ENCODE assay signal across 20 cellular contexts in the genomic region with DNA sequence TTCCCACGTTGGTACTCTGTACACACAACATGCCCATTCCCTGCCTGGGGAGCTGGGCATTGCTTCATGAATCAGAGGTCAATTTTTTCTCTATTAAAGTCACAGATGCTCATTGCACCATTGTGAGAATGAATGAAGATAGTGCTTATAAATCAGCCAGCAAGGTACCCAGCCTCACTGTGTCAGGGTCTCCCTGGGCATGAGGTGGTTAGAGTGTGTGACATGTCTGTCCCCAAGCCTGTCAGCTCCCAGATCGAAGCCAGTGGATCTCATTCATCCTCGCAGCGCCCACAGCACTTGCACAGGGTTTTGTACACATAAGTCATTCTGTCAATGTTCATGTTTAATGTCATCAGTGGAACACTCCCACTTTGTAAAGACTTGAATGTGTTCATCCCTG.
DNase-seq lines count a peak whose midpoint lies in the region; ATAC-seq, FAIRE-seq and TF ChIP-seq lines count a peak whose summit lies in the region.
"Had no signal": no experiment of that assay in that cellular context is flagged by ENCODE, and none has a peak within 500 bp of the region (broad histone marks: within the 10 kb centered on the region; RNA-seq: fewer than 3 reads in every experiment).

No MANE protein-coding gene starts in this region.

- H3K27me3 ChIP-seq in endothelial cell of umbilical vein (ENCODE audit: control insufficient read depth in 2 of 2, insufficient read depth in 2 of 2, low read length in 2 of 2) (no peaks in the 10 kb centered on the region), keratinocyte (ENCODE audit: control insufficient read depth, extremely low read depth, insufficient read depth, low read length) (no peaks in the 10 kb centered on the region), Caco-2 (replicated peaks; ENCODE audit: control insufficient read depth, insufficient read depth, low read length) (no peaks in the 10 kb centered on the region)
- H3K27me3 ChIP-seq: BLaER1 had no signal

- H3K27ac ChIP-seq in endothelial cell of umbilical vein (ENCODE audit: insufficient read depth, low read depth, low read length), result no peak overlapping the region
- H3K27ac ChIP-seq in keratinocyte (ENCODE audit: control insufficient read depth, insufficient read depth, low read length), result no peak overlapping the region
- H3K27ac ChIP-seq: 22Rv1, BLaER1, GM23248 had no signal

- TF ChIP-seq CTCF in endothelial cell of umbilical vein (IDR thresholded peaks at IDR 0.05; ENCODE audit: extremely low read depth in 1 of 2, insufficient read depth in 1 of 2, low read depth in 1 of 2, low read length in 2 of 2), result no peak
- no peak for TF ChIP-seq CTCF in keratinocyte (optimal IDR thresholded peaks at IDR 0.05 in 1 of 3, IDR thresholded peaks at IDR 0.05 in 1 of 3, conservative IDR thresholded peaks at IDR 0.05 in 1 of 3; ENCODE audit: extremely low read depth in 1 of 3, insufficient read depth in 2 of 3, low read length in 3 of 3)
- no peak for TF ChIP-seq CTCF in Caco-2 (IDR thresholded peaks at IDR 0.05; ENCODE audit: insufficient read depth in 1 of 2, low read depth in 1 of 2, low read length in 1 of 2, severe bottlenecking in 1 of 2, unreplicated experiment in 1 of 2)

- no peaks in the 10 kb centered on the region for H3K9me3 ChIP-seq in endothelial cell of umbilical vein (replicated peaks; ENCODE audit: control insufficient read depth, insufficient read depth, low read length)
- H3K9me3 ChIP-seq in keratinocyte (ENCODE audit: control insufficient read depth, low read depth, low read length), result no peaks in the 10 kb centered on the region
- no peaks in the 10 kb centered on the region for H3K9me3 ChIP-seq in Caco-2
- H3K9me3 ChIP-seq: A549, BLaER1, HAP-1 had no signal

- no peak for TF ChIP-seq POLR2A in endothelial cell of umbilical vein (IDR thresholded peaks at IDR 0.05; ENCODE audit: low read depth, low read length)

- H3K9ac ChIP-seq in endothelial cell of umbilical vein (replicated peaks; ENCODE audit: extremely low read depth, insufficient read depth, low read length), result no peak overlapping the region
- H3K9ac ChIP-seq in keratinocyte (ENCODE audit: control insufficient read depth, extremely low read depth, insufficient read depth, low read length), result no peak overlapping the region
- H3K9ac ChIP-seq: BLaER1, GM23248 had no signal

- no peak overlapping the region for H3K4me3 ChIP-seq in endothelial cell of umbilical vein (replicated peaks in 1 of 3; ENCODE audit: insufficient read depth in 1 of 3, low read depth in 1 of 3, low read length in 3 of 3)
- no peak overlapping the region for H3K4me3 ChIP-seq in keratinocyte (ENCODE audit: control insufficient read depth in 2 of 3, extremely low read depth in 1 of 3, insufficient read depth in 2 of 3, low read depth in 1 of 3, low read length in 3 of 3)
- H3K4me3 ChIP-seq in Caco-2 (ENCODE audit: low read depth, low read length), result no peak overlapping the region
- H3K4me3 ChIP-seq: A549, BLaER1, GM23248, HAP-1 had no signal

- intact Hi-C loops in endothelial cell of umbilical vein (cut with micrococcal nuclease) (no loop called here), Caco-2 (cut with micrococcal nuclease; ENCODE audit: unreplicated experiment) (no loop called here)

- peaks cover 33% of the 10 kb centered on the region for H3K36me3 Mint-ChIP-seq in Caco-2 (ENCODE audit: insufficient read depth, unreplicated experiment)
- H3K36me3 Mint-ChIP-seq: CD14-positive monocyte; CD4-positive, alpha-beta memory T cell had no signal

- CTCF ChIA-PET in endothelial cell of umbilical vein (lab: Charles Lee), result interaction anchor here (0.9 to 2.5 kb wide), 4 partner anchors 12 to 109 kb away, joined by 3 to 17 read pairs (median 3); no protein-coding TSS in a partner anchor
- CTCF ChIA-PET in Caco-2 (lab: Charles Lee), result interaction anchor here (1.0 kb wide), 1 partner anchor 36 kb away, joined by 4 read pairs; no protein-coding TSS in a partner anchor

- H2AFZ ChIP-seq in endothelial cell of umbilical vein (ENCODE audit: low read depth, low read length) (no peak overlapping the region), keratinocyte (ENCODE audit: control insufficient read depth, low read length) (no peak overlapping the region)
- H2AFZ ChIP-seq: GM23248 had no signal

- H4K20me1 ChIP-seq in endothelial cell of umbilical vein (replicated peaks; ENCODE audit: control insufficient read depth, extremely low read depth, insufficient read depth, low read length) (no peaks in the 10 kb centered on the region), keratinocyte (ENCODE audit: control insufficient read depth, extremely low read depth, insufficient read depth, low read length) (no peaks in the 10 kb centered on the region)
- H4K20me1 ChIP-seq: BLaER1 had no signal

- H3K4me1 Mint-ChIP-seq in stimulated activated naive CD8-positive, alpha-beta T cell treated with anti-CD3 and anti-CD28 coated beads, Interleukin-15, amount 100 ng/mL, for 72 hours, result no peaks in the 10 kb centered on the region
- no peaks in the 10 kb centered on the region for H3K4me1 Mint-ChIP-seq in Caco-2 (ENCODE audit: low read depth, unreplicated experiment)
- H3K4me1 Mint-ChIP-seq: CD14-positive monocyte; CD4-positive, alpha-beta memory T cell had no signal

- no peak for DNase-seq in stimulated activated naive CD8-positive, alpha-beta T cell treated with anti-CD3 and anti-CD28 coated beads, Interleukin-15, amount 100 ng/mL, for 72 hours
- no peak for DNase-seq in stimulated activated naive CD8-positive, alpha-beta T cell treated with anti-CD3 and anti-CD28 coated beads, Interleukin-15, Interleukin-2, amounts not matched to agents 100 U/mL and 50 U/mL, for 24 hours
- DNase-seq in endothelial cell of umbilical vein (ENCODE audit: low read depth, low spot score), result no peak
- DNase-seq in keratinocyte (ENCODE audit: low read depth, low spot score), result no peak
- no peak for DNase-seq in Caco-2
- no peak for DNase-seq in NCI-H1436 treated with DMSO at 0.1 percent for 48 hours (lab: John Stamatoyannopoulos, UW)
- no peak for DNase-seq in activated T-cell treated with anti-CD3 and anti-CD28 coated beads, Interleukin-2, amount 50 U/mL, for 48 hours
- DNase-seq: CD4-positive, alpha-beta memory T cell; DMS 273 treated with DMSO at 0.1 percent for 48 hours; DMS53; DND-41; EL; GM23248 had no signal

- H3K9me1 ChIP-seq in endothelial cell of umbilical vein (replicated peaks; ENCODE audit: control insufficient read depth, extremely low read depth, insufficient read depth, low read length), result no peaks in the 10 kb centered on the region
- H3K9me1 ChIP-seq in keratinocyte (ENCODE audit: control insufficient read depth, extremely low read depth, insufficient read depth, low read length), result no peaks in the 10 kb centered on the region

- peaks cover 56% of the 10 kb centered on the region for H3K27me3 Mint-ChIP-seq in stimulated activated naive CD8-positive, alpha-beta T cell treated with anti-CD3 and anti-CD28 coated beads, Interleukin-15, amount 100 ng/mL, for 72 hours
- no peaks in the 10 kb centered on the region for H3K27me3 Mint-ChIP-seq in Caco-2 (ENCODE audit: insufficient read depth, unreplicated experiment)

- H3K79me2 ChIP-seq in endothelial cell of umbilical vein (ENCODE audit: control insufficient read depth, insufficient read depth, low read length), result no peaks in the 10 kb centered on the region
- H3K79me2 ChIP-seq in keratinocyte (ENCODE audit: control insufficient read depth, insufficient read depth, low read length), result peaks cover 51% of the 10 kb centered on the region

- H3K4me2 ChIP-seq in endothelial cell of umbilical vein (ENCODE audit: insufficient read depth, low read length), result no peak overlapping the region
- no peak overlapping the region for H3K4me2 ChIP-seq in keratinocyte (ENCODE audit: control insufficient read depth, extremely low read depth, insufficient read depth, low read depth, low read length)
- H3K4me2 ChIP-seq: A549, BLaER1 had no signal

- dilution Hi-C loops in endothelial cell of umbilical vein (cut with MboI; ENCODE audit: extremely low pct_ligation_motif_present, low sequenced_read_pairs), result no loop called here
- dilution Hi-C loops in keratinocyte (cut with MboI; ENCODE audit: extremely low pct_ligation_motif_present, low sequenced_read_pairs), result no loop called here

- BruUV-seq in endothelial cell of umbilical vein (replicated peaks; lab: Mats Ljungman, UMichigan) (no TSS peak), Caco-2 (replicated peaks; lab: Mats Ljungman, UMichigan) (no TSS peak)

- H3K4me3 Mint-ChIP-seq in stimulated activated naive CD8-positive, alpha-beta T cell treated with anti-CD3 and anti-CD28 coated beads, Interleukin-15, amount 100 ng/mL, for 72 hours, result no peak overlapping the region
- no peak overlapping the region for H3K4me3 Mint-ChIP-seq in Caco-2 (ENCODE audit: unreplicated experiment)
- H3K4me3 Mint-ChIP-seq: CD14-positive monocyte; CD4-positive, alpha-beta memory T cell had no signal

- H3K9me3 Mint-ChIP-seq in stimulated activated naive CD8-positive, alpha-beta T cell treated with anti-CD3 and anti-CD28 coated beads, Interleukin-15, amount 100 ng/mL, for 72 hours, result peaks cover 0 to 7% of the 10 kb centered on the region in 2 donors
- no peaks in the 10 kb centered on the region for H3K9me3 Mint-ChIP-seq in Caco-2 (ENCODE audit: unreplicated experiment)

- peak; percentile 15 for ATAC-seq in stimulated activated naive CD8-positive, alpha-beta T cell treated with anti-CD3 and anti-CD28 coated beads, Interleukin-15, amount 100 ng/mL, for 72 hours
- no peak for ATAC-seq in stimulated activated naive CD8-positive, alpha-beta T cell treated with anti-CD3 and anti-CD28 coated beads, Interleukin-15, Interleukin-2, amounts not matched to agents 100 U/mL and 50 U/mL, for 24 hours
- ATAC-seq in HG03159 (IDR thresholded peaks at IDR 0.05; ENCODE audit: unreplicated experiment), result no peak

- H3K36me3 ChIP-seq in endothelial cell of umbilical vein (ENCODE audit: control insufficient read depth in 2 of 2, extremely low read depth in 1 of 2, insufficient read depth in 2 of 2, low read length in 2 of 2), result no peaks in the 10 kb centered on the region
- peaks cover 54 to 73% of the 10 kb centered on the region in 2 experiments for H3K36me3 ChIP-seq in keratinocyte (ENCODE audit: control insufficient read depth in 2 of 2, extremely low read depth in 1 of 2, insufficient read depth in 2 of 2, low read length in 2 of 2)
- peaks cover 3% of the 10 kb centered on the region; the same call in 1 of the 2 replicates for H3K36me3 ChIP-seq in Caco-2 (ENCODE audit: control insufficient read depth, insufficient read depth, low read length)
- H3K36me3 ChIP-seq: BLaER1, HAP-1 had no signal

- POLR2A ChIA-PET in endothelial cell of umbilical vein (lab: Charles Lee), result no interaction called here
- POLR2A ChIA-PET in Caco-2 (lab: Charles Lee), result no interaction called here

- H3K4me1 ChIP-seq in endothelial cell of umbilical vein (ENCODE audit: control insufficient read depth, extremely low read depth, insufficient read depth, low read length), result peaks cover 9% of the 10 kb centered on the region
- peaks cover 8% of the 10 kb centered on the region for H3K4me1 ChIP-seq in keratinocyte (ENCODE audit: control insufficient read depth, extremely low read depth, insufficient read depth, low read length)
- H3K4me1 ChIP-seq in Caco-2, result no peaks in the 10 kb centered on the region
- H3K4me1 ChIP-seq: BLaER1, HAP-1 had no signal

- no peak overlapping the region for H3K27ac Mint-ChIP-seq in stimulated activated naive CD8-positive, alpha-beta T cell treated with anti-CD3 and anti-CD28 coated beads, Interleukin-15, amount 100 ng/mL, for 72 hours
- no peak overlapping the region for H3K27ac Mint-ChIP-seq in Caco-2 (ENCODE audit: unreplicated experiment)
- H3K27ac Mint-ChIP-seq: CD14-positive monocyte; CD4-positive, alpha-beta memory T cell had no signal

- peak; percentile 68 for FAIRE-seq in endothelial cell of umbilical vein (lab: Jason Lieb, UNC)
- peak; percentile 29 for FAIRE-seq in keratinocyte (lab: Jason Lieb, UNC)
- FAIRE-seq: A549, GM12891 had no signal
